ENCODE assay signal across 1 cellular context in the genomic region with DNA sequence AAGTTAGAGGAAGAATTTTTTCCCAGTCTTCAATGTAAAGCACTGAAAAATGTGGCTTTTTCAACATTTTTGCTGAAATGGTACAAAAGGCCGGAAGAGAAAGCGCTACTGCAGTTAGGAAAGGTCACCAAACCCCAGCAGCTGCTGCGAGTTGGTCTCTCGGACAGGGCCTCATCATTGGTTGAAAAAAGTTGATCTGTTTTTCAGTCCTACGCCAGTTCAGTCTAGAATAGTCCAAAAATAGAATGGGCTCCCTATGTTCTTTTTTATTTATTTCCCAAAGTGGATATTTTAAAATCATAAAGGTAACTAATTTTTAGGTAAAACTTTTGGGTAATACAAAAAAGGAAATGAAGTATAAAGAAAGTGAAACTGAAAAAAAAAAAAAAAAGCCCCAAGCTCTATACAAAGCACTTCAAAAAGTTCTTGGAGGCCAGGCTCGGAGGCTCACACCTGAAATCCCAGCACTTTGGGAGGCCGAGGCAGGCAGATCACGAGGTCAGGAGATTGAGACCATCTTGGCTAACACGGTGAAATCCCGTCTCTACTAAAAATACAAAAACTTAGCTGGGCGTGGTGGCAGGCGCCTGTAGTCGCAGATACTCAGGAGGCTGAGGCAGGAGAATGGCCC.
TF ChIP-seq lines count a peak whose summit lies in the region.

No MANE protein-coding gene starts in this region.

TF ChIP-seq in H1, 55 proteins besides CTCF, POLR2A, EP300 and RAD21 (continued from another document):
- TF ChIP-seq CTBP2 (IDR thresholded peaks at IDR 0.05; ENCODE audit: borderline replicate concordance, insufficient read depth, insufficient read length, low read length) (no peak), PHF8 (conservative IDR thresholded peaks at IDR 0.05; ENCODE audit: low read depth, low read length) (no peak), YY1 (IDR thresholded peaks at IDR 0.05; ENCODE audit: low read depth, low read length) (no peak), CBX5 (IDR thresholded peaks at IDR 0.05; ENCODE audit: low read depth, low read length) (no peak), NANOG (IDR thresholded peaks at IDR 0.05; ENCODE audit: insufficient read depth, low read depth, low read length, poor library complexity, severe bottlenecking) (no peak), CHD2 (IDR thresholded peaks at IDR 0.05; ENCODE audit: low read length) (no peak), CHD1 (IDR thresholded peaks at IDR 0.05; ENCODE audit: low read depth, low read length) (no peak)
- TF ChIP-seq, protein P1, sequence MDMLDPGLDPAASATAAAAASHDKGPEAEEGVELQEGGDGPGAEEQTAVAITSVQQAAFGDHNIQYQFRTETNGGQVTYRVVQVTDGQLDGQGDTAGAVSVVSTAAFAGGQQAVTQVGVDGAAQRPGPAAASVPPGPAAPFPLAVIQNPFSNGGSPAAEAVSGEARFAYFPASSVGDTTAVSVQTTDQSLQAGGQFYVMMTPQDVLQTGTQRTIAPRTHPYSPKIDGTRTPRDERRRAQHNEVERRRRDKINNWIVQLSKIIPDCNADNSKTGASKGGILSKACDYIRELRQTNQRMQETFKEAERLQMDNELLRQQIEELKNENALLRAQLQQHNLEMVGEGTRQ (IDR thresholded peaks at IDR 0.05; ENCODE audit: low read length), result no peak
